ENCODE assay signal across 19 cellular contexts in the genomic region with DNA sequence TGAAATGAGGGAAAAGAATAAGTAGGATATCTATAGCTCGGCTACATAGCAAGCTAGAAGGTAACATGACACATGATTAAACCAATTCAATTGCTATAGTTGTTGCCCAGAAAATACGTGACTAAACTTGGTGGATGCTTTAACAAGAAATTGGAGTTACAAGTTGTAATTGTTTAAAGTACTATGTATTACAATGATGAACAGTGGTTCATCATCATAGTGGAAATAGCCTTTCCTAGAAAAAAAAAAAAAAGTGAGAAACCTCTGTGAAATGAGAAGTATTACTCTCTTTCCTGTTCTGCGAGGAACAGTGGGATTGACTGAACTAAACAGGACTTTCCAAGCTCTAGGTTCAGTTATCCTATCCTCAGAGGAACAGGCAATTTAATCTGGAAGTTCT.
"Had no signal": no experiment of that assay in that cellular context is flagged by ENCODE, and none has a peak within 500 bp of the region (broad histone marks: within the 10 kb centered on the region; RNA-seq: fewer than 3 reads in every experiment).

No MANE protein-coding gene starts in this region.

- H3K4me3 Mint-ChIP-seq: naive B cell, neural crest cell had no signal

- H3K9me3 Mint-ChIP-seq: effector memory CD8-positive, alpha-beta T cell had no signal

- H3K4me3 ChIP-seq: esophagus muscularis mucosa, gastrocnemius medialis, heart right ventricle, right atrium auricular region, sigmoid colon, skin epidermis, tibial artery, upper lobe of left lung, uterus had no signal

- H3K9me3 ChIP-seq: esophagus muscularis mucosa, gastrocnemius medialis, right atrium auricular region, sigmoid colon, tibial artery, upper lobe of left lung, uterus had no signal

- H3K36me3 ChIP-seq: esophagus muscularis mucosa, gastrocnemius medialis, heart right ventricle, right atrium auricular region, sigmoid colon, tibial artery, upper lobe of left lung, uterus had no signal

- H3K27me3 ChIP-seq: esophagus muscularis mucosa, gastrocnemius medialis, heart right ventricle, right atrium auricular region, sigmoid colon, upper lobe of left lung, uterus had no signal

- H3K36me3 Mint-ChIP-seq: naive B cell had no signal

- ATAC-seq: gastrocnemius medialis, heart right ventricle had no signal

- H3K4me1 Mint-ChIP-seq: naive B cell had no signal

- H3K27ac Mint-ChIP-seq: effector memory CD8-positive, alpha-beta T cell had no signal

- DNase-seq: effector memory CD8-positive, alpha-beta T cell; gastrocnemius medialis; heart right ventricle; hypothalamus; kidney glomerular epithelial cell; mesendoderm; naive B cell; sigmoid colon; stimulated activated CD4-positive, alpha-beta T cell treated with anti-CD3 and anti-CD28 coated beads, Interleukin-2, amount 100 ng/mL, for 24 hours; stimulated activated CD4-positive, alpha-beta T cell treated with anti-CD3 and anti-CD28 coated beads, Interleukin-4, amount 100 ng/mL, for 4 hours; stimulated activated naive CD4-positive, alpha-beta T cell; tibial artery; upper lobe of left lung; uterus had no signal

- H3K27ac ChIP-seq: epithelial cell of prostate, esophagus muscularis mucosa, gastrocnemius medialis, heart right ventricle, right atrium auricular region, sigmoid colon, skin epidermis, tibial artery, upper lobe of left lung, uterus had no signal

- H3K4me1 ChIP-seq: esophagus muscularis mucosa, gastrocnemius medialis, heart right ventricle, right atrium auricular region, sigmoid colon, tibial artery, uterus had no signal
